27 cellular contexts compared by ENCODE assay signal in genomic region chr1:218531936-218532335, GRCh38.
"Had no signal": no experiment of that assay in that cellular context is flagged by ENCODE, and none has a peak within 500 bp of the region (broad histone marks: within the 10 kb centered on the region; RNA-seq: fewer than 3 reads in every experiment).

No MANE protein-coding gene starts in this region.

- H2AFZ ChIP-seq: parathyroid adenoma had no signal

- H3K27me3 ChIP-seq: neutrophil, ovary, right lobe of liver, sigmoid colon, stomach, thyroid gland, tibial nerve, upper lobe of left lung, uterus had no signal

- H3K27ac ChIP-seq: neutrophil, ovary, parathyroid adenoma, psoas muscle, right lobe of liver, sigmoid colon, stomach, thoracic aorta, thyroid gland, tibial nerve, upper lobe of left lung, uterus had no signal

- H3K9ac ChIP-seq: parathyroid adenoma had no signal

- H3K9me3 ChIP-seq: neutrophil, ovary, psoas muscle, right lobe of liver, sigmoid colon, thoracic aorta, thyroid gland, tibial nerve, upper lobe of left lung, uterus had no signal

- DNase-seq: naive thymus-derived CD8-positive, alpha-beta T cell; nephron progenitor cell; nucleus accumbens; ovary; posterior cingulate gyrus; psoas muscle; right cardiac atrium; right lobe of liver; sigmoid colon; small intestine; stimulated activated CD4-positive, alpha-beta T cell treated with anti-CD3 and anti-CD28 coated beads, Interleukin-15, amount 100 ng/mL, for 24 hours; stimulated activated CD4-positive, alpha-beta T cell treated with anti-CD3 and anti-CD28 coated beads, Interleukin-2, amount 100 ng/mL, for 24 hours; stimulated activated CD4-positive, alpha-beta T cell treated with anti-CD3 and anti-CD28 coated beads, Interleukin-2, amount 100 ng/mL, for 48 hours; stimulated activated CD4-positive, alpha-beta T cell treated with anti-CD3 and anti-CD28 coated beads, Interleukin-4, amount 100 ng/mL, for 24 hours; stimulated activated naive B cell treated with anti-CD40 and anti-IgM and Interleukin-4, amounts not matched to agents 10 μg/mL and 1 μg/mL and 100 μg/mL, for 72 hours; stimulated activated naive CD4-positive, alpha-beta T cell treated with Interleukin-2 at 50 U/mL for 16 hours; stomach; thyroid gland; trophoblast cell; uterus had no signal

- H3K36me3 ChIP-seq: neutrophil, ovary, right lobe of liver, sigmoid colon, stomach, thoracic aorta, thyroid gland, tibial nerve, upper lobe of left lung, uterus had no signal

- H3K79me2 ChIP-seq: parathyroid adenoma had no signal

- H3K4me3 ChIP-seq: ovary, psoas muscle, right lobe of liver, sigmoid colon, stomach, thoracic aorta, thyroid gland, tibial nerve, upper lobe of left lung, uterus had no signal

- H3K4me1 ChIP-seq: parathyroid adenoma, right lobe of liver, sigmoid colon, stomach, thyroid gland, tibial nerve, upper lobe of left lung, uterus had no signal

- FAIRE-seq: small intestine had no signal

- ATAC-seq: naive thymus-derived CD8-positive, alpha-beta T cell; natural killer cell treated with Interleukin-12 subunit alpha and Interleukin-12 subunit beta and Interleukin-15 and Interleukin-18, amount 100 ng/mL, for 72 hours; psoas muscle; right cardiac atrium; right lobe of liver; stimulated activated effector memory CD8-positive, alpha-beta T cell treated with anti-CD3 and anti-CD28 coated beads, Interleukin-12 subunit alpha, Interleukin-12 subunit beta, amount 100 ng/mL, for 72 hours; stimulated activated naive B cell treated with anti-CD40 and anti-IgM and Interleukin-4, amounts not matched to agents 10 μg/mL and 1 μg/mL and 100 μg/mL, for 72 hours had no signal
